Comparison of ENCODE assay signal across 8 cellular contexts in genomic region chr5:177453852-177454396, GRCh38. TPM values are rescaled to one million over a fixed set of nuclear protein-coding genes. Genes with fewer than 3 reads are reported as not detected.
DNase-seq lines count a peak whose midpoint lies in the region; ATAC-seq, FAIRE-seq and TF ChIP-seq lines count a peak whose summit lies in the region.

No MANE protein-coding gene starts in this region.

- 5 to 10% methylated on average over 19 to 24 of the region's 31 CpGs for WGBS in tibial nerve, 2 donors

- FAIRE-seq in keratinocyte (lab: Jason Lieb, UNC): no peak

- H3K4me3 ChIP-seq in adipocyte (ENCODE audit: low read length): peak overlapping the region; percentile 79
- H3K4me3 ChIP-seq in keratinocyte (ENCODE audit: control insufficient read depth in 2 of 3, extremely low read depth in 1 of 3, insufficient read depth in 2 of 3, low read depth in 1 of 3, low read length in 3 of 3): peak overlapping the region in 2 of 3 experiments; percentile 41 to 47
- H3K4me3 ChIP-seq in tibial nerve: peak overlapping the region; percentile 45 to 72 (median 54)

- H3K9ac ChIP-seq in adipocyte (ENCODE audit: low read length) (peak overlapping the region; percentile 49), keratinocyte (ENCODE audit: control insufficient read depth, extremely low read depth, insufficient read depth, low read length) (peak overlapping the region; percentile 28)

- no peaks in the 10 kb centered on the region for H3K9me3 Mint-ChIP-seq in activated naive CD4-positive, alpha-beta T cell treated with anti-CD3 and anti-CD28 coated beads, Interleukin-2, amount 50 U/mL, for 24 hours

- H3K27me3 Mint-ChIP-seq in activated naive CD4-positive, alpha-beta T cell treated with anti-CD3 and anti-CD28 coated beads, Interleukin-2, amount 50 U/mL, for 24 hours: no peaks in the 10 kb centered on the region

- H3K9me3 ChIP-seq in adipocyte (ENCODE audit: control insufficient read depth, low read length) (no peaks in the 10 kb centered on the region), keratinocyte (ENCODE audit: control insufficient read depth, low read depth, low read length) (no peaks in the 10 kb centered on the region), tibial nerve (no peaks in the 10 kb centered on the region)

- H3K36me3 ChIP-seq in adipocyte (ENCODE audit: control insufficient read depth, insufficient read depth, low read length, severe bottlenecking) (peaks cover 19% of the 10 kb centered on the region), keratinocyte (ENCODE audit: control insufficient read depth in 2 of 2, extremely low read depth in 1 of 2, insufficient read depth in 2 of 2, low read length in 2 of 2) (peaks cover 12 to 14% of the 10 kb centered on the region in 2 experiments), tibial nerve (peaks cover 0 to 13% (median 0%) of the 10 kb centered on the region in 3 donors)

- H3K4me1 Mint-ChIP-seq in activated naive CD4-positive, alpha-beta T cell treated with anti-CD3 and anti-CD28 coated beads, Interleukin-2, amount 50 U/mL, for 24 hours: peaks cover 21% of the 10 kb centered on the region

- peaks cover 5% of the 10 kb centered on the region for H4K20me1 ChIP-seq in keratinocyte (ENCODE audit: control insufficient read depth, extremely low read depth, insufficient read depth, low read length)

- H3K27ac Mint-ChIP-seq in activated naive CD4-positive, alpha-beta T cell treated with anti-CD3 and anti-CD28 coated beads, Interleukin-2, amount 50 U/mL, for 24 hours: peak overlapping the region; percentile 65

- H2AFZ ChIP-seq in keratinocyte (ENCODE audit: control insufficient read depth, low read length): no peak overlapping the region

- peak; percentile 1 for ATAC-seq in HG03342 (IDR thresholded peaks at IDR 0.05; ENCODE audit: unreplicated experiment)
- ATAC-seq in HG02884 (IDR thresholded peaks at IDR 0.05; ENCODE audit: unreplicated experiment): no peak

- DNase-seq in activated naive CD4-positive, alpha-beta T cell (lab: John Stamatoyannopoulos, UW): no peak
- DNase-seq in adipocyte (ENCODE audit: low read depth) (peak; percentile 43), keratinocyte (ENCODE audit: low read depth, low spot score) (no peak), tibial nerve (ENCODE audit: low spot score in 2 of 2) (no peak)
- no peak for DNase-seq in central memory CD4-positive, alpha-beta T cell

- no peaks in the 10 kb centered on the region for H3K79me2 ChIP-seq in keratinocyte (ENCODE audit: control insufficient read depth, insufficient read depth, low read length)

- H3K4me1 ChIP-seq in adipocyte (ENCODE audit: control insufficient read depth, insufficient read depth, low read length) (peaks cover 17% of the 10 kb centered on the region), keratinocyte (ENCODE audit: control insufficient read depth, extremely low read depth, insufficient read depth, low read length) (peaks cover 27% of the 10 kb centered on the region), tibial nerve (peaks cover 0 to 38% (median 23%) of the 10 kb centered on the region in 4 donors)

- H3K9me1 ChIP-seq in keratinocyte (ENCODE audit: control insufficient read depth, extremely low read depth, insufficient read depth, low read length): no peaks in the 10 kb centered on the region

- H3K27ac ChIP-seq in keratinocyte (ENCODE audit: control insufficient read depth, insufficient read depth, low read length): no peak overlapping the region
- H3K27ac ChIP-seq in tibial nerve: peak overlapping the region in 3 of 4 donors; percentile 63 to 80 (median 79)

- TF ChIP-seq EP300 in tibial nerve (IDR thresholded peaks at IDR 0.05): no peak

- H3K36me3 Mint-ChIP-seq in activated naive CD4-positive, alpha-beta T cell treated with anti-CD3 and anti-CD28 coated beads, Interleukin-2, amount 50 U/mL, for 24 hours: no peaks in the 10 kb centered on the region

- H3K4me2 ChIP-seq in keratinocyte (ENCODE audit: control insufficient read depth, extremely low read depth, insufficient read depth, low read depth, low read length): peak overlapping the region; percentile 85

- no peaks in the 10 kb centered on the region for H3K27me3 ChIP-seq in adipocyte (replicated peaks; ENCODE audit: control insufficient read depth, insufficient read depth, low read length)
- H3K27me3 ChIP-seq in keratinocyte (ENCODE audit: control insufficient read depth, extremely low read depth, insufficient read depth, low read length): no peaks in the 10 kb centered on the region
- peaks cover 0 to 25% of the 10 kb centered on the region in 2 donors for H3K27me3 ChIP-seq in tibial nerve

- peak overlapping the region; percentile 79 for H3K4me3 Mint-ChIP-seq in activated naive CD4-positive, alpha-beta T cell treated with anti-CD3 and anti-CD28 coated beads, Interleukin-2, amount 50 U/mL, for 24 hours

- no peak for TF ChIP-seq POLR2A in tibial nerve (IDR thresholded peaks at IDR 0.05)

- dilution Hi-C loops in keratinocyte (cut with MboI; ENCODE audit: extremely low pct_ligation_motif_present, low sequenced_read_pairs): no loop called here

- TF ChIP-seq CTCF in keratinocyte (optimal IDR thresholded peaks at IDR 0.05 in 1 of 3, IDR thresholded peaks at IDR 0.05 in 1 of 3, conservative IDR thresholded peaks at IDR 0.05 in 1 of 3; ENCODE audit: extremely low read depth in 1 of 3, insufficient read depth in 2 of 3, low read length in 3 of 3) (no peak), tibial nerve (IDR thresholded peaks at IDR 0.05) (no peak)

RNA-seq across cellular contexts. Expression of gene PRR7, which starts 7.3 kb away (rescaled TPM):
- 1.1 to 4.7 TPM (median 4.3 TPM) in 3 replicates for polyA plus RNA-seq in keratinocyte
- polyA plus RNA-seq in keratinocyte (2011; ENCODE audit: low read depth): 0.69 TPM
- 2.2 and 14.0 TPM in 2 replicates for polyA plus RNA-seq in keratinocyte (2011; cell fraction: cytosol; rRNA removed)
- polyA plus RNA-seq in keratinocyte (2011; cell fraction: nucleus; rRNA removed): 2.8 and 7.2 TPM in 2 replicates
- 2.0 and 7.7 TPM in 2 replicates for polyA plus RNA-seq in keratinocyte (2012; ENCODE audit: low replicate concordance)
- polyA minus RNA-seq in keratinocyte: 0.32 to 2.3 TPM (median 0.40 TPM) in 3 replicates
- polyA minus RNA-seq in keratinocyte (2011; cell fraction: cytosol; rRNA and poly(A)+ RNA removed): 14.4 TPM
- polyA minus RNA-seq in keratinocyte (2011; cell fraction: nucleus; rRNA and poly(A)+ RNA removed): 2.2 and 3.4 TPM in 2 replicates
- 10 to 100 TPM in 1 of 4 donors, 1 to 10 TPM in 3; 5.1 to 11.2 (median 7.5) TPM for total RNA-seq in tibial nerve

RNA-seq across cellular contexts. Expression of gene DBN1, which starts 19.5 kb away (rescaled TPM):
- polyA plus RNA-seq in keratinocyte: 57.2 to 73.4 TPM (median 59.4 TPM) in 3 replicates
- 72.5 TPM for polyA plus RNA-seq in keratinocyte (2011; ENCODE audit: low read depth)
- 22.6 and 62.3 TPM in 2 replicates for polyA plus RNA-seq in keratinocyte (2011; cell fraction: cytosol; rRNA removed)
- 107 and 138 TPM in 2 replicates for polyA plus RNA-seq in keratinocyte (2011; cell fraction: nucleus; rRNA removed)
- polyA plus RNA-seq in keratinocyte (2012; ENCODE audit: low replicate concordance): 24.6 and 97.5 TPM in 2 replicates
- polyA minus RNA-seq in keratinocyte: 54.7 to 116 TPM (median 75.6 TPM) in 3 replicates
- 127 TPM for polyA minus RNA-seq in keratinocyte (2011; cell fraction: cytosol; rRNA and poly(A)+ RNA removed)
- polyA minus RNA-seq in keratinocyte (2011; cell fraction: nucleus; rRNA and poly(A)+ RNA removed): 50.9 and 67.5 TPM in 2 replicates
- total RNA-seq in tibial nerve: 100 to 1,000 TPM in 3 of 4 donors, 10 to 100 TPM in 1; 89.8 to 139 (median 111) TPM

RNA-seq across cellular contexts. Expression of gene GRK6, which starts 27.4 kb away (rescaled TPM):
- 23.4 to 38.5 TPM (median 29.9 TPM) in 3 replicates for polyA plus RNA-seq in keratinocyte
- 8.5 TPM for polyA plus RNA-seq in keratinocyte (2011; ENCODE audit: low read depth)
- 17.7 and 37.1 TPM in 2 replicates for polyA plus RNA-seq in keratinocyte (2011; cell fraction: cytosol; rRNA removed)
- 20.6 and 22.3 TPM in 2 replicates for polyA plus RNA-seq in keratinocyte (2011; cell fraction: nucleus; rRNA removed)
- 12.6 and 45.5 TPM in 2 replicates for polyA plus RNA-seq in keratinocyte (2012; ENCODE audit: low replicate concordance)
- polyA minus RNA-seq in keratinocyte: 20.8 to 36.8 TPM (median 32.9 TPM) in 3 replicates
- polyA minus RNA-seq in keratinocyte (2011; cell fraction: cytosol; rRNA and poly(A)+ RNA removed): 50.6 TPM
- 13.2 and 19.5 TPM in 2 replicates for polyA minus RNA-seq in keratinocyte (2011; cell fraction: nucleus; rRNA and poly(A)+ RNA removed)
- total RNA-seq in tibial nerve: 10 to 100 TPM; 19.4 to 26.4 (median 23.2) TPM

RNA-seq across cellular contexts. Expression of gene PDLIM7, which starts 43.5 kb away (rescaled TPM):
- polyA plus RNA-seq in keratinocyte: 48.5 to 83.6 TPM (median 60.5 TPM) in 3 replicates
- 23.4 TPM for polyA plus RNA-seq in keratinocyte (2011; ENCODE audit: low read depth)
- 33.0 and 72.1 TPM in 2 replicates for polyA plus RNA-seq in keratinocyte (2011; cell fraction: cytosol; rRNA removed)
- 124 and 193 TPM in 2 replicates for polyA plus RNA-seq in keratinocyte (2011; cell fraction: nucleus; rRNA removed)
- 35.6 and 111 TPM in 2 replicates for polyA plus RNA-seq in keratinocyte (2012; ENCODE audit: low replicate concordance)
- polyA minus RNA-seq in keratinocyte: 39.5 to 63.3 TPM (median 44.1 TPM) in 3 replicates
- polyA minus RNA-seq in keratinocyte (2011; cell fraction: cytosol; rRNA and poly(A)+ RNA removed): 84.2 TPM
- 61.5 and 66.3 TPM in 2 replicates for polyA minus RNA-seq in keratinocyte (2011; cell fraction: nucleus; rRNA and poly(A)+ RNA removed)
- 100 to 1,000 TPM in 1 of 4 donors, 10 to 100 TPM in 3; 78.0 to 138 (median 89.9) TPM for total RNA-seq in tibial nerve

RNA-seq across cellular contexts. Expression of gene F12, which starts 44.6 kb away (rescaled TPM):
- polyA plus RNA-seq in keratinocyte: 6.0 to 11.2 TPM (median 7.7 TPM) in 3 replicates
- polyA plus RNA-seq in keratinocyte (2011; ENCODE audit: low read depth): 2.1 TPM
- 6.1 and 18.8 TPM in 2 replicates for polyA plus RNA-seq in keratinocyte (2011; cell fraction: cytosol; rRNA removed)
- polyA plus RNA-seq in keratinocyte (2011; cell fraction: nucleus; rRNA removed): 5.3 and 8.8 TPM in 2 replicates
- 13.5 and 15.7 TPM in 2 replicates for polyA plus RNA-seq in keratinocyte (2012; ENCODE audit: low replicate concordance)
- 2.7 to 6.3 TPM (median 2.9 TPM) in 3 replicates for polyA minus RNA-seq in keratinocyte
- 20.7 TPM for polyA minus RNA-seq in keratinocyte (2011; cell fraction: cytosol; rRNA and poly(A)+ RNA removed)
- 3.8 and 4.1 TPM in 2 replicates for polyA minus RNA-seq in keratinocyte (2011; cell fraction: nucleus; rRNA and poly(A)+ RNA removed)
- total RNA-seq in tibial nerve: 1 to 10 TPM in 1 of 4 donors, under 1 TPM in 1, not detected in 2; 0.59 to 4.5 TPM
